In the genomic region with DNA sequence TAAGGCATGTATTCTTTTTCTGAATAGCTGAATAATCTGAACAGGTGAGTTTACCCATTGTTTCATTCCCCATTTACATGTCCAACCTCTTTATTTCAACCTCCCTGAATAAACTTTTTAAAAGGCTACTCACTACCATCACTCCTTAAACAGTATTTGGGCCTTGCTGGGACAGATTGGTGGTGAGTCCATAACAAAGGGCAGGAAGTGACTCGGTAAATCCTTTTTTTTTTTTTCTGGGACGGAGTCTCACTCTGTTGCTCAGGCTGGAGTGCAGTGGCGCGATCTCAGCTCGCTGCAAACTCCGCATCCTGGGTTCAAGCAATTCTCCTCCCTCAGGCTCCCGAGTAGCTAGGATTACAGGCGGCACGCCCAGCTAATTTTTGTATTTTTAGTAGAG, we compare ENCODE assay signal across 1 cellular context.
TF ChIP-seq lines count a peak whose summit lies in the region.

No MANE protein-coding gene starts in this region.

TF ChIP-seq in H1, 55 proteins besides CTCF, POLR2A, EP300 and RAD21 (continued from another document):
- TF ChIP-seq ZNF274 (IDR thresholded peaks at IDR 0.05; ENCODE audit: borderline replicate concordance, extremely low read depth, low read length) (no peak), TEAD4 (IDR thresholded peaks at IDR 0.05; ENCODE audit: low read depth, low read length) (no peak), TBP (IDR thresholded peaks at IDR 0.05; ENCODE audit: low read depth, low read length) (no peak), PHF8 (conservative IDR thresholded peaks at IDR 0.05; ENCODE audit: low read depth, low read length) (no peak), KDM4A (IDR thresholded peaks at IDR 0.05; ENCODE audit: low read depth, low read length, severe bottlenecking) (no peak), TAF1 (IDR thresholded peaks at IDR 0.05; ENCODE audit: low read depth, low read length) (no peak), SP4 (IDR thresholded peaks at IDR 0.05; ENCODE audit: low read length) (no peak)
- TF ChIP-seq, protein P1, sequence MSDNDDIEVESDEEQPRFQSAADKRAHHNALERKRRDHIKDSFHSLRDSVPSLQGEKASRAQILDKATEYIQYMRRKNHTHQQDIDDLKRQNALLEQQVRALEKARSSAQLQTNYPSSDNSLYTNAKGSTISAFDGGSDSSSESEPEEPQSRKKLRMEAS (IDR thresholded peaks at IDR 0.05) = no peak
- TF ChIP-seq, protein P2, sequence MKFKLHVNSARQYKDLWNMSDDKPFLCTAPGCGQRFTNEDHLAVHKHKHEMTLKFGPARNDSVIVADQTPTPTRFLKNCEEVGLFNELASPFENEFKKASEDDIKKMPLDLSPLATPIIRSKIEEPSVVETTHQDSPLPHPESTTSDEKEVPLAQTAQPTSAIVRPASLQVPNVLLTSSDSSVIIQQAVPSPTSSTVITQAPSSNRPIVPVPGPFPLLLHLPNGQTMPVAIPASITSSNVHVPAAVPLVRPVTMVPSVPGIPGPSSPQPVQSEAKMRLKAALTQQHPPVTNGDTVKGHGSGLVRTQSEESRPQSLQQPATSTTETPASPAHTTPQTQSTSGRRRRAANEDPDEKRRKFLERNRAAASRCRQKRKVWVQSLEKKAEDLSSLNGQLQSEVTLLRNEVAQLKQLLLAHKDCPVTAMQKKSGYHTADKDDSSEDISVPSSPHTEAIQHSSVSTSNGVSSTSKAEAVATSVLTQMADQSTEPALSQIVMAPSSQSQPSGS (IDR thresholded peaks at IDR 0.05; ENCODE audit: low read length) = no peak
